8 cellular contexts compared by ENCODE assay signal in genomic region chr16:57801856-57802634, GRCh38. TPM values are rescaled to one million over a fixed set of nuclear protein-coding genes. Genes with fewer than 3 reads are reported as not detected.
DNase-seq lines count a peak whose midpoint lies in the region; ATAC-seq and TF ChIP-seq lines count a peak whose summit lies in the region.

A gene with protein sequence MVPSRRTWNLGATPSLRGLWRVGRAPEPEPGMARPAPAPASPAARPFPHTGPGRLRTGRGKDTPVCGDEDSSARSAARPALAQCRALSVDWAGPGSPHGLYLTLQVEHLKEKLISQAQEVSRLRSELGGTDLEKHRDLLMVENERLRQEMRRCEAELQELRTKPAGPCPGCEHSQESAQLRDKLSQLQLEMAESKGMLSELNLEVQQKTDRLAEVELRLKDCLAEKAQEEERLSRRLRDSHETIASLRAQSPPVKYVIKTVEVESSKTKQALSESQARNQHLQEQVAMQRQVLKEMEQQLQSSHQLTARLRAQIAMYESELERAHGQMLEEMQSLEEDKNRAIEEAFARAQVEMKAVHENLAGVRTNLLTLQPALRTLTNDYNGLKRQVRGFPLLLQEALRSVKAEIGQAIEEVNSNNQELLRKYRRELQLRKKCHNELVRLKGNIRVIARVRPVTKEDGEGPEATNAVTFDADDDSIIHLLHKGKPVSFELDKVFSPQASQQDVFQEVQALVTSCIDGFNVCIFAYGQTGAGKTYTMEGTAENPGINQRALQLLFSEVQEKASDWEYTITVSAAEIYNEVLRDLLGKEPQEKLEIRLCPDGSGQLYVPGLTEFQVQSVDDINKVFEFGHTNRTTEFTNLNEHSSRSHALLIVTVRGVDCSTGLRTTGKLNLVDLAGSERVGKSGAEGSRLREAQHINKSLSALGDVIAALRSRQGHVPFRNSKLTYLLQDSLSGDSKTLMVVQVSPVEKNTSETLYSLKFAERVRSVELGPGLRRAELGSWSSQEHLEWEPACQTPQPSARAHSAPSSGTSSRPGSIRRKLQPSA (minus strand): TSS chr16:57802491. CDS start chr16:57798243, 4,248 bp downstream.

- no peak for TF ChIP-seq CTCF in endothelial cell (IDR thresholded peaks at IDR 0.05; ENCODE audit: unreplicated experiment)

- DNase-seq in NCI-H146 (lab: John Stamatoyannopoulos, UW) (peak; percentile 51), NCI-H146 treated with DMSO at 0.1 percent for 48 hours (lab: John Stamatoyannopoulos, UW; ENCODE audit: unreplicated experiment) (no peak), NOMO-1 treated with dmso at 0.1 percent for 144 hours (lab: John Stamatoyannopoulos, UW; ENCODE audit: unreplicated experiment) (peak; percentile 26), activated T-cell treated with anti-CD3 and anti-CD28 coated beads for 1 hour (ENCODE audit: low read depth) (peak; percentile 59), endothelial cell (ENCODE audit: low spot score) (peak; percentile 76), mesenteric fat pad (ENCODE audit: low spot score) (peak; percentile 95)
- DNase-seq in stimulated activated CD8-positive, alpha-beta memory T cell treated with anti-CD3 and anti-CD28 coated beads, Interleukin-12 subunit alpha, Interleukin-12 subunit beta, amount 100 ng/mL, for 1 hour (ENCODE audit: low read depth): peak; percentile 66

- H3K9me3 Mint-ChIP-seq in endothelial cell (ENCODE audit: unreplicated experiment): no peaks in the 10 kb centered on the region

- H3K4me3 Mint-ChIP-seq in endothelial cell (ENCODE audit: unreplicated experiment): peak within 1 kb of the TSS; percentile 97

- ATAC-seq in GM21528 (IDR thresholded peaks at IDR 0.05; ENCODE audit: low FRiP score, unreplicated experiment): no peak

- peak within 1 kb of the TSS; percentile 95 for H3K27ac Mint-ChIP-seq in endothelial cell (ENCODE audit: unreplicated experiment)

- H3K27me3 Mint-ChIP-seq in endothelial cell (ENCODE audit: unreplicated experiment): peaks cover 22% of the 10 kb centered on the region

- H3K4me1 Mint-ChIP-seq in endothelial cell (ENCODE audit: unreplicated experiment): peaks cover 50% of the 10 kb centered on the region

- H3K36me3 Mint-ChIP-seq in endothelial cell (ENCODE audit: low read depth, unreplicated experiment): no peaks in the 10 kb centered on the region

RNA-seq across cellular contexts. Expression of the gene that starts here (rescaled TPM):
- total RNA-seq in endothelial cell (ENCODE audit: unreplicated experiment) (15.4 TPM), mesenteric fat pad (62.3 TPM)
